Comparison of ENCODE assay signal across 8 cellular contexts in the genomic region with DNA sequence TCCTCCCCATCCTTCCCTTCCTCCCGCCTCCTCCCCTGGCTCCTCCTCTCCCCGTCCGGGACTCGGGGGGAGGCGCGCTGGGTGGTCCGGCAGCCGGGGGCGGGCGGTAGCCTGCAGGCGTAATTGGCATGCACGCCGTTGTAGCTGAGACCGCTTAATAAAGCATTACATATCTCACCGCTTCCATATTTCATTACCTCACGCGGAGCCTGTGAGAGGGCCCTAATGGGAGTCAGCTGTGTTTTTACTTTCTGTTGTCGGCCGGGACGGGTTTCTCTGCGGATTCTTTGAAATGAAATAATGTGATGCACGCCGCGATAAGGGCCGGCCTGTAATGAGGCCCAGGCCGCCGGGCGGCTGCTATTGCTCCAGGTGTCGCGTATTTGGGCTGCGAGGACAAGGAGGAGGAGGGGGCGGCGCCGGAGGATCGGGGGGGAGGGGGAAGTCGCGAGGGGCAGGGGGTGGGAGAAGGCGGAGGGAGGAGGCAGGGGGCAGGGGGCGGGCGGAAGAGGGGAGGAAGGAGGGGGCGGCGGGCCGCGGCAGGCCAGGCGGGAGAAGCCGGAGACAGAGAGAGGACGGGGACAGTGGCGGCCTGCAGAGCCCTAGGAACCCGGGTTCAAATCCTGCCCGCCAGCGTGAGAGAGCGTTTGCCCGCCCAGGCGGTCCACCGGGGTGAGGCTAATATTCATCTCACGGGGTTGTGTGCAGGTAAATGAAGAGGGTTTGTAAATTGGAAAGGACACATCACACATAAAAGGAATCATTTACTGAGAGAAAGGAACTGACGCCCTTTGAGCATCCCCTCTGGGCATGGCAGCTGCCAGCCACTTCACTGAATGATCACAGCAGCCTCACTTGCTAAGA.
DNase-seq lines count a peak whose midpoint lies in the region; ATAC-seq and TF ChIP-seq lines count a peak whose summit lies in the region.

No MANE protein-coding gene starts in this region.

- intact Hi-C loops in colonic mucosa (cut with DNase I) = no loop called here
- intact Hi-C loops in left colon (cut with DNase I, micrococcal nuclease) = no loop called here

- peaks cover 3 to 13% (median 13%) of the 10 kb centered on the region in 5 donors for H3K9me3 Mint-ChIP-seq in CD8-positive, alpha-beta memory T cell
- peaks cover 0 to 7% of the 10 kb centered on the region in 2 donors for H3K9me3 Mint-ChIP-seq in stimulated activated naive B cell treated with anti-CD40 and anti-IgM and Interleukin-4, amounts not matched to agents 10 μg/mL and 1 μg/mL and 100 μg/mL, for 72 hours

- H3K9ac ChIP-seq in colonic mucosa (ENCODE audit: low read depth in 2 of 2, low read length in 2 of 2) = peak overlapping the region in 1 of 2 donors; percentile 51

- no peaks in the 10 kb centered on the region for H3K9me3 ChIP-seq in CD8-positive, alpha-beta memory T cell (ENCODE audit: low read length)
- no peaks in the 10 kb centered on the region for H3K9me3 ChIP-seq in colonic mucosa

- H3K27me3 Mint-ChIP-seq in CD8-positive, alpha-beta memory T cell = peaks cover 29 to 77% of the 10 kb centered on the region in 2 donors
- H3K27me3 Mint-ChIP-seq in stimulated activated naive B cell treated with anti-CD40 and anti-IgM and Interleukin-4, amounts not matched to agents 10 μg/mL and 1 μg/mL and 100 μg/mL, for 72 hours = peaks cover 50 to 56% of the 10 kb centered on the region in 2 donors

- H3K4me1 ChIP-seq in CD8-positive, alpha-beta memory T cell (ENCODE audit: insufficient read depth, low read length) = no peaks in the 10 kb centered on the region
- H3K4me1 ChIP-seq in colonic mucosa = peaks cover 4% of the 10 kb centered on the region

- H3K36me3 ChIP-seq in CD8-positive, alpha-beta memory T cell (ENCODE audit: insufficient read depth, low read length) = no peaks in the 10 kb centered on the region
- no peaks in the 10 kb centered on the region for H3K36me3 ChIP-seq in colonic mucosa

- H3K27ac Mint-ChIP-seq in CD8-positive, alpha-beta memory T cell = peak overlapping the region in 1 of 8 donors; percentile 40
- H3K27ac Mint-ChIP-seq in stimulated activated naive B cell treated with anti-CD40 and anti-IgM and Interleukin-4, amounts not matched to agents 10 μg/mL and 1 μg/mL and 100 μg/mL, for 72 hours = peak overlapping the region; percentile 62

- POLR2A ChIA-PET in CD8-positive, alpha-beta memory T cell (lab: Charles Lee) = no interaction called here

- H3K4me3 Mint-ChIP-seq in CD8-positive, alpha-beta memory T cell = peak overlapping the region; percentile 36 to 88 (median 56)
- peak overlapping the region; percentile 82 to 86 for H3K4me3 Mint-ChIP-seq in stimulated activated naive B cell treated with anti-CD40 and anti-IgM and Interleukin-4, amounts not matched to agents 10 μg/mL and 1 μg/mL and 100 μg/mL, for 72 hours

- H3K36me3 Mint-ChIP-seq in CD8-positive, alpha-beta memory T cell = peaks cover 0 to 1% (median 0%) of the 10 kb centered on the region in 3 donors
- H3K36me3 Mint-ChIP-seq in stimulated activated naive B cell treated with anti-CD40 and anti-IgM and Interleukin-4, amounts not matched to agents 10 μg/mL and 1 μg/mL and 100 μg/mL, for 72 hours = no peaks in the 10 kb centered on the region

- H3K27ac ChIP-seq in CD8-positive, alpha-beta memory T cell (ENCODE audit: low read depth, low read length) = no peak overlapping the region
- no peak overlapping the region for H3K27ac ChIP-seq in colonic mucosa

- H3K27me3 ChIP-seq in CD8-positive, alpha-beta memory T cell (ENCODE audit: insufficient read depth, low read length, poor library complexity, severe bottlenecking) = peaks cover 13% of the 10 kb centered on the region
- H3K27me3 ChIP-seq in colonic mucosa = no peaks in the 10 kb centered on the region

- H3K4me3 ChIP-seq in CD8-positive, alpha-beta memory T cell (ENCODE audit: low read length) = no peak overlapping the region
- peak overlapping the region; percentile 28 for H3K4me3 ChIP-seq in colonic mucosa

- CTCF ChIA-PET in CD8-positive, alpha-beta memory T cell (lab: Charles Lee) = no interaction called here

- no peak for DNase-seq in CD8-positive, alpha-beta memory T cell
- DNase-seq in NCI-H1417 treated with DMSO at 0.1 percent for 48 hours (lab: John Stamatoyannopoulos, UW) = peak; percentile 45
- no peak for DNase-seq in colonic mucosa
- DNase-seq in left colon = peak in 1 of 2 donors; percentile 43
- no peak for DNase-seq in stimulated activated naive B cell treated with anti-CD40 and anti-IgM and Interleukin-4, amounts not matched to agents 10 μg/mL and 1 μg/mL and 100 μg/mL, for 72 hours
- no peak for DNase-seq in KG1 (lab: John Stamatoyannopoulos, UW)

- H3K4me1 Mint-ChIP-seq in CD8-positive, alpha-beta memory T cell = peaks cover 2 to 11% (median 11%) of the 10 kb centered on the region in 3 donors
- H3K4me1 Mint-ChIP-seq in stimulated activated naive B cell treated with anti-CD40 and anti-IgM and Interleukin-4, amounts not matched to agents 10 μg/mL and 1 μg/mL and 100 μg/mL, for 72 hours = peaks cover 3 to 20% of the 10 kb centered on the region in 2 donors

- ATAC-seq in left colon (peak; percentile 40), HG02981 (IDR thresholded peaks at IDR 0.05; ENCODE audit: unreplicated experiment) (no peak), HG02678 (IDR thresholded peaks at IDR 0.05; ENCODE audit: unreplicated experiment) (no peak)
- ATAC-seq in stimulated activated naive B cell treated with anti-CD40 and anti-IgM and Interleukin-4, amounts not matched to agents 10 μg/mL and 1 μg/mL and 100 μg/mL, for 72 hours (replicated peaks) = peak; percentile 29 to 42

- TF ChIP-seq CTCF in colonic mucosa (IDR thresholded peaks at IDR 0.05) = no peak

Comparison
In these comparisons a context has a peak if more than half of its experiments do, and no peak if none do; other contexts are left out.
1. ATAC-seq: peak in left colon (single experiment) and stimulated activated naive B cell treated with anti-CD40 and anti-IgM and Interleukin-4, amounts not matched to agents 10 μg/mL and 1 μg/mL and 100 μg/mL, for 72 hours (2 of 2); none in HG02981 (single experiment) and HG02678 (single experiment).